ENCODE assay signal across 1 cellular context in the genomic region with DNA sequence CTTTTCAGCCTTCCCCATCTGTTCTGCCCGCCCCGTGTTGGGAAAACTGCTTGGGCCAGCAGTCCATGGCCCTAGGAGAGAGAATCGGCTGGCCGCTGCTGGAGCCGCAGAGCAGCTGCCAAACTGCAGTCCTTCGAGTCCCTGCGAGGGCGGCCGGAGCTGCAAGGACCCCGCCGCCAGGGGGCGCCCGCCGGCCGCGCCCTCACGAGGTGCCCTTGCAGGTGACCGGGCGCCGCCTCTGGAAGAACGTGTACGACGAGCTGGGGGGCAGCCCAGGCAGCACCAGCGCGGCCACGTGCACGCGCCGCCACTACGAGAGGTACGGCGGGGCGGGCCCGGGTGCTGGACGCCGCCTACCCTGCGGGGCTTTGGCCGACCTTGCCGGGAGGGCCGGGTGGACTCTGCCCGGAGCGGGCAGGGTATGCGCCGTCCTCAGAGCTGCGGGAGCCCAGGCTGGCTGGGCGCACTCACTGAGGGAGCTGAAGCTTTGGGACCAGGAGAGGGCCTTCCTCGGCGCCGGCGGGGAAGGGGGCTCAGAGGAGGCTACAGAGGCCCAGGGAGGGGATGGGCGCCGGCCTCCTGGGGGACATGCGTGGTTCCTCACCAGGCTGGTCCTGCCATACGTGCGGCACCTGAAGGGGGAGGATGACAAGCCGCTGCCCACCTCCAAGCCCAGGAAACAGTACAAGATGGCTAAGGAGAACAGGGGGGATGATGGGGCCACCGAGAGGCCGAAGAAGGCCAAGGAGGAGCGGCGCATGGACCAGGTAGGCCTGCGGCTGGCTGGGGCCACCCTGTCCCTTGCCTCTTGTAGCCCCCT.
TF ChIP-seq lines count a peak whose summit lies in the region.

No MANE protein-coding gene starts in this region.

TF ChIP-seq in HepG2, 621 proteins besides CTCF, POLR2A, EP300 and RAD21 (continued from another document and continues in another):
- TF ChIP-seq, protein P1, sequence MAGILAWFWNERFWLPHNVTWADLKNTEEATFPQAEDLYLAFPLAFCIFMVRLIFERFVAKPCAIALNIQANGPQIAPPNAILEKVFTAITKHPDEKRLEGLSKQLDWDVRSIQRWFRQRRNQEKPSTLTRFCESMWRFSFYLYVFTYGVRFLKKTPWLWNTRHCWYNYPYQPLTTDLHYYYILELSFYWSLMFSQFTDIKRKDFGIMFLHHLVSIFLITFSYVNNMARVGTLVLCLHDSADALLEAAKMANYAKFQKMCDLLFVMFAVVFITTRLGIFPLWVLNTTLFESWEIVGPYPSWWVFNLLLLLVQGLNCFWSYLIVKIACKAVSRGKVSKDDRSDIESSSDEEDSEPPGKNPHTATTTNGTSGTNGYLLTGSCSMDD (CRISPR knock-in tag; IDR thresholded peaks at IDR 0.05), result peak; percentile 90; the same call in 1 of the 2 replicates
- TF ChIP-seq KLF13 (CRISPR knock-in tag; IDR thresholded peaks at IDR 0.05), result no peak; the same call in 1 of the 2 replicates
- no peak for TF ChIP-seq RFX5 (IDR thresholded peaks at IDR 0.05; ENCODE audit: low read depth, low read length)
- peak; percentile 80 for TF ChIP-seq SKI (IDR thresholded peaks at IDR 0.05; ENCODE audit: partially characterized antibody)
- TF ChIP-seq ELF3 (CRISPR knock-in tag; IDR thresholded peaks at IDR 0.05), result peak; percentile 82
- TF ChIP-seq, protein P2, sequence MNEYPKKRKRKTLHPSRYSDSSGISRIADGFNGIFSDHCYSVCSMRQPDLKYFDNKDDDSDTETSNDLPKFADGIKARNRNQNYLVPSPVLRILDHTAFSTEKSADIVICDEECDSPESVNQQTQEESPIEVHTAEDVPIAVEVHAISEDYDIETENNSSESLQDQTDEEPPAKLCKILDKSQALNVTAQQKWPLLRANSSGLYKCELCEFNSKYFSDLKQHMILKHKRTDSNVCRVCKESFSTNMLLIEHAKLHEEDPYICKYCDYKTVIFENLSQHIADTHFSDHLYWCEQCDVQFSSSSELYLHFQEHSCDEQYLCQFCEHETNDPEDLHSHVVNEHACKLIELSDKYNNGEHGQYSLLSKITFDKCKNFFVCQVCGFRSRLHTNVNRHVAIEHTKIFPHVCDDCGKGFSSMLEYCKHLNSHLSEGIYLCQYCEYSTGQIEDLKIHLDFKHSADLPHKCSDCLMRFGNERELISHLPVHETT (CRISPR knock-in tag; conservative IDR thresholded peaks at IDR 0.05), result peak; percentile 86; the same call in 1 of the 2 replicates
- peak; percentile 90 for TF ChIP-seq ZFX (CRISPR knock-in tag; IDR thresholded peaks at IDR 0.05; ENCODE audit: low read depth)
- TF ChIP-seq, protein P3, sequence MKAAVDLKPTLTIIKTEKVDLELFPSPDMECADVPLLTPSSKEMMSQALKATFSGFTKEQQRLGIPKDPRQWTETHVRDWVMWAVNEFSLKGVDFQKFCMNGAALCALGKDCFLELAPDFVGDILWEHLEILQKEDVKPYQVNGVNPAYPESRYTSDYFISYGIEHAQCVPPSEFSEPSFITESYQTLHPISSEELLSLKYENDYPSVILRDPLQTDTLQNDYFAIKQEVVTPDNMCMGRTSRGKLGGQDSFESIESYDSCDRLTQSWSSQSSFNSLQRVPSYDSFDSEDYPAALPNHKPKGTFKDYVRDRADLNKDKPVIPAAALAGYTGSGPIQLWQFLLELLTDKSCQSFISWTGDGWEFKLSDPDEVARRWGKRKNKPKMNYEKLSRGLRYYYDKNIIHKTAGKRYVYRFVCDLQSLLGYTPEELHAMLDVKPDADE (CRISPR knock-in tag; IDR thresholded peaks at IDR 0.05), result no peak
- peak; percentile 70 for TF ChIP-seq ZSCAN9 (CRISPR knock-in tag; IDR thresholded peaks at IDR 0.05; ENCODE audit: borderline replicate concordance)
- peak; percentile 74; the same call in 1 of the 2 replicates for TF ChIP-seq HOXA9 (CRISPR knock-in tag; IDR thresholded peaks at IDR 0.05; ENCODE audit: borderline replicate concordance)
- TF ChIP-seq MYNN (CRISPR knock-in tag; IDR thresholded peaks at IDR 0.05; ENCODE audit: low read depth), result no peak
- TF ChIP-seq ZNF850 (CRISPR knock-in tag; conservative IDR thresholded peaks at IDR 0.05), result no peak
- peak; percentile 83 for TF ChIP-seq ZNF792 (CRISPR knock-in tag; IDR thresholded peaks at IDR 0.05)
- no peak for TF ChIP-seq ZNF720 (CRISPR knock-in tag; IDR thresholded peaks at IDR 0.05)
- TF ChIP-seq ZNF577 (CRISPR knock-in tag; IDR thresholded peaks at IDR 0.05; ENCODE audit: borderline replicate concordance, low read depth), result no peak
- TF ChIP-seq TEAD2 (CRISPR knock-in tag; IDR thresholded peaks at IDR 0.05), result no peak
- no peak for TF ChIP-seq PRPF4 (IDR thresholded peaks at IDR 0.05; ENCODE audit: low read depth, low read length, poor library complexity, severe bottlenecking)
- TF ChIP-seq ZMAT3 (CRISPR knock-in tag; conservative IDR thresholded peaks at IDR 0.05), result peak; percentile 96
- TF ChIP-seq MAFG (CRISPR knock-in tag; IDR thresholded peaks at IDR 0.05), result no peak
- no peak; the same call in 1 of the 2 replicates for TF ChIP-seq THYN1 (CRISPR knock-in tag; IDR thresholded peaks at IDR 0.05; ENCODE audit: borderline replicate concordance, low read depth)
- TF ChIP-seq ZZZ3 (CRISPR knock-in tag; IDR thresholded peaks at IDR 0.05; ENCODE audit: borderline replicate concordance), result no peak
- TF ChIP-seq, protein P4, sequence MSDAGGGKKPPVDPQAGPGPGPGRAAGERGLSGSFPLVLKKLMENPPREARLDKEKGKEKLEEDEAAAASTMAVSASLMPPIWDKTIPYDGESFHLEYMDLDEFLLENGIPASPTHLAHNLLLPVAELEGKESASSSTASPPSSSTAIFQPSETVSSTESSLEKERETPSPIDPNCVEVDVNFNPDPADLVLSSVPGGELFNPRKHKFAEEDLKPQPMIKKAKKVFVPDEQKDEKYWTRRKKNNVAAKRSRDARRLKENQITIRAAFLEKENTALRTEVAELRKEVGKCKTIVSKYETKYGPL (CRISPR knock-in tag; IDR thresholded peaks at IDR 0.05), result no peak; the same call in 1 of the 2 replicates
- peak; percentile 69 for TF ChIP-seq ZEB1 (IDR thresholded peaks at IDR 0.05; ENCODE audit: insufficient replicate concordance, low read depth)
- TF ChIP-seq, protein P5, sequence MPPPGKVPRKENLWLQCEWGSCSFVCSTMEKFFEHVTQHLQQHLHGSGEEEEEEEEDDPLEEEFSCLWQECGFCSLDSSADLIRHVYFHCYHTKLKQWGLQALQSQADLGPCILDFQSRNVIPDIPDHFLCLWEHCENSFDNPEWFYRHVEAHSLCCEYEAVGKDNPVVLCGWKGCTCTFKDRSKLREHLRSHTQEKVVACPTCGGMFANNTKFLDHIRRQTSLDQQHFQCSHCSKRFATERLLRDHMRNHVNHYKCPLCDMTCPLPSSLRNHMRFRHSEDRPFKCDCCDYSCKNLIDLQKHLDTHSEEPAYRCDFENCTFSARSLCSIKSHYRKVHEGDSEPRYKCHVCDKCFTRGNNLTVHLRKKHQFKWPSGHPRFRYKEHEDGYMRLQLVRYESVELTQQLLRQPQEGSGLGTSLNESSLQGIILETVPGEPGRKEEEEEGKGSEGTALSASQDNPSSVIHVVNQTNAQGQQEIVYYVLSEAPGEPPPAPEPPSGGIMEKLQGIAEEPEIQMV (CRISPR knock-in tag; IDR thresholded peaks at IDR 0.05; ENCODE audit: low read depth), result peak; percentile 72
- no peak for TF ChIP-seq HMGA1 (CRISPR knock-in tag; conservative IDR thresholded peaks at IDR 0.05)
- TF ChIP-seq NR2F2 (IDR thresholded peaks at IDR 0.05; ENCODE audit: borderline replicate concordance, low read depth), result no peak; the same call in 1 of the 2 replicates
- TF ChIP-seq ASH2L (IDR thresholded peaks at IDR 0.05; ENCODE audit: insufficient read length, low read depth, low read length), result peak; percentile 58
- TF ChIP-seq JARID2 (CRISPR knock-in tag; IDR thresholded peaks at IDR 0.05; ENCODE audit: insufficient replicate concordance), result no peak
- no peak for TF ChIP-seq KLF12 (CRISPR knock-in tag; IDR thresholded peaks at IDR 0.05; ENCODE audit: borderline replicate concordance)
- no peak for TF ChIP-seq PAF1 (CRISPR knock-in tag; IDR thresholded peaks at IDR 0.05)
- peak; percentile 76; the same call in 1 of the 2 replicates for TF ChIP-seq ZNF773 (CRISPR knock-in tag; IDR thresholded peaks at IDR 0.05; ENCODE audit: borderline replicate concordance)
- peak; percentile 87 for TF ChIP-seq KDM5B (CRISPR knock-in tag; IDR thresholded peaks at IDR 0.05; ENCODE audit: borderline replicate concordance)
- peak; percentile 98 for TF ChIP-seq ZNF33B (CRISPR knock-in tag; IDR thresholded peaks at IDR 0.05)
- peak; percentile 44; the same call in 1 of the 2 replicates for TF ChIP-seq JDP2 (CRISPR knock-in tag; IDR thresholded peaks at IDR 0.05; ENCODE audit: borderline replicate concordance)
- 0 out of 2 replicates have a peak, but pooled peaks have one; percentile 34 for TF ChIP-seq ZNF354B (CRISPR knock-in tag; IDR thresholded peaks at IDR 0.05)
- TF ChIP-seq, protein P6, sequence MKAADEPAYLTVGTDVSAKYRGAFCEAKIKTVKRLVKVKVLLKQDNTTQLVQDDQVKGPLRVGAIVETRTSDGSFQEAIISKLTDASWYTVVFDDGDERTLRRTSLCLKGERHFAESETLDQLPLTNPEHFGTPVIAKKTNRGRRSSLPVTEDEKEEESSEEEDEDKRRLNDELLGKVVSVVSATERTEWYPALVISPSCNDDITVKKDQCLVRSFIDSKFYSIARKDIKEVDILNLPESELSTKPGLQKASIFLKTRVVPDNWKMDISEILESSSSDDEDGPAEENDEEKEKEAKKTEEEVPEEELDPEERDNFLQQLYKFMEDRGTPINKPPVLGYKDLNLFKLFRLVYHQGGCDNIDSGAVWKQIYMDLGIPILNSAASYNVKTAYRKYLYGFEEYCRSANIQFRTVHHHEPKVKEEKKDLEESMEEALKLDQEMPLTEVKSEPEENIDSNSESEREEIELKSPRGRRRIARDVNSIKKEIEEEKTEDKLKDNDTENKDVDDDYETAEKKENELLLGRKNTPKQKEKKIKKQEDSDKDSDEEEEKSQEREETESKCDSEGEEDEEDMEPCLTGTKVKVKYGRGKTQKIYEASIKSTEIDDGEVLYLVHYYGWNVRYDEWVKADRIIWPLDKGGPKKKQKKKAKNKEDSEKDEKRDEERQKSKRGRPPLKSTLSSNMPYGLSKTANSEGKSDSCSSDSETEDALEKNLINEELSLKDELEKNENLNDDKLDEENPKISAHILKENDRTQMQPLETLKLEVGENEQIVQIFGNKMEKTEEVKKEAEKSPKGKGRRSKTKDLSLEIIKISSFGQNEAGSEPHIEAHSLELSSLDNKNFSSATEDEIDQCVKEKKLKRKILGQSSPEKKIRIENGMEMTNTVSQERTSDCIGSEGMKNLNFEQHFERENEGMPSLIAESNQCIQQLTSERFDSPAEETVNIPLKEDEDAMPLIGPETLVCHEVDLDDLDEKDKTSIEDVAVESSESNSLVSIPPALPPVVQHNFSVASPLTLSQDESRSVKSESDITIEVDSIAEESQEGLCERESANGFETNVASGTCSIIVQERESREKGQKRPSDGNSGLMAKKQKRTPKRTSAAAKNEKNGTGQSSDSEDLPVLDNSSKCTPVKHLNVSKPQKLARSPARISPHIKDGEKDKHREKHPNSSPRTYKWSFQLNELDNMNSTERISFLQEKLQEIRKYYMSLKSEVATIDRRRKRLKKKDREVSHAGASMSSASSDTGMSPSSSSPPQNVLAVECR (CRISPR knock-in tag; IDR thresholded peaks at IDR 0.05; ENCODE audit: borderline replicate concordance), result peak; percentile 95
- peak; percentile 81; the same call in 1 of the 2 replicates for TF ChIP-seq ZSCAN20 (CRISPR knock-in tag; IDR thresholded peaks at IDR 0.05; ENCODE audit: borderline replicate concordance)
- TF ChIP-seq, protein P7, sequence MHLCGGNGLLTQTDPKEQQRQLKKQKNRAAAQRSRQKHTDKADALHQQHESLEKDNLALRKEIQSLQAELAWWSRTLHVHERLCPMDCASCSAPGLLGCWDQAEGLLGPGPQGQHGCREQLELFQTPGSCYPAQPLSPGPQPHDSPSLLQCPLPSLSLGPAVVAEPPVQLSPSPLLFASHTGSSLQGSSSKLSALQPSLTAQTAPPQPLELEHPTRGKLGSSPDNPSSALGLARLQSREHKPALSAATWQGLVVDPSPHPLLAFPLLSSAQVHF (CRISPR knock-in tag; IDR thresholded peaks at IDR 0.05), result peak; percentile 94
- no peak for TF ChIP-seq NFIC (IDR thresholded peaks at IDR 0.05; ENCODE audit: low read length)
- no peak for TF ChIP-seq SUZ12 (IDR thresholded peaks at IDR 0.05; ENCODE audit: low read depth, low read length)
- TF ChIP-seq, protein P8, sequence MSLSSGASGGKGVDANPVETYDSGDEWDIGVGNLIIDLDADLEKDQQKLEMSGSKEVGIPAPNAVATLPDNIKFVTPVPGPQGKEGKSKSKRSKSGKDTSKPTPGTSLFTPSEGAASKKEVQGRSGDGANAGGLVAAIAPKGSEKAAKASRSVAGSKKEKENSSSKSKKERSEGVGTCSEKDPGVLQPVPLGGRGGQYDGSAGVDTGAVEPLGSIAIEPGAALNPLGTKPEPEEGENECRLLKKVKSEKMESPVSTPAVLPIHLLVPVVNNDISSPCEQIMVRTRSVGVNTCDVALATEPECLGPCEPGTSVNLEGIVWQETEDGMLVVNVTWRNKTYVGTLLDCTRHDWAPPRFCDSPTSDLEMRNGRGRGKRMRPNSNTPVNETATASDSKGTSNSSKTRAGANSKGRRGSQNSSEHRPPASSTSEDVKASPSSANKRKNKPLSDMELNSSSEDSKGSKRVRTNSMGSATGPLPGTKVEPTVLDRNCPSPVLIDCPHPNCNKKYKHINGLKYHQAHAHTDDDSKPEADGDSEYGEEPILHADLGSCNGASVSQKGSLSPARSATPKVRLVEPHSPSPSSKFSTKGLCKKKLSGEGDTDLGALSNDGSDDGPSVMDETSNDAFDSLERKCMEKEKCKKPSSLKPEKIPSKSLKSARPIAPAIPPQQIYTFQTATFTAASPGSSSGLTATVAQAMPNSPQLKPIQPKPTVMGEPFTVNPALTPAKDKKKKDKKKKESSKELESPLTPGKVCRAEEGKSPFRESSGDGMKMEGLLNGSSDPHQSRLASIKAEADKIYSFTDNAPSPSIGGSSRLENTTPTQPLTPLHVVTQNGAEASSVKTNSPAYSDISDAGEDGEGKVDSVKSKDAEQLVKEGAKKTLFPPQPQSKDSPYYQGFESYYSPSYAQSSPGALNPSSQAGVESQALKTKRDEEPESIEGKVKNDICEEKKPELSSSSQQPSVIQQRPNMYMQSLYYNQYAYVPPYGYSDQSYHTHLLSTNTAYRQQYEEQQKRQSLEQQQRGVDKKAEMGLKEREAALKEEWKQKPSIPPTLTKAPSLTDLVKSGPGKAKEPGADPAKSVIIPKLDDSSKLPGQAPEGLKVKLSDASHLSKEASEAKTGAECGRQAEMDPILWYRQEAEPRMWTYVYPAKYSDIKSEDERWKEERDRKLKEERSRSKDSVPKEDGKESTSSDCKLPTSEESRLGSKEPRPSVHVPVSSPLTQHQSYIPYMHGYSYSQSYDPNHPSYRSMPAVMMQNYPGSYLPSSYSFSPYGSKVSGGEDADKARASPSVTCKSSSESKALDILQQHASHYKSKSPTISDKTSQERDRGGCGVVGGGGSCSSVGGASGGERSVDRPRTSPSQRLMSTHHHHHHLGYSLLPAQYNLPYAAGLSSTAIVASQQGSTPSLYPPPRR (CRISPR knock-in tag; IDR thresholded peaks at IDR 0.05; ENCODE audit: borderline replicate concordance), result 0 out of 2 replicates have a peak, but pooled peaks have one; percentile 7
- no peak; the same call in 1 of the 2 replicates for TF ChIP-seq ZNF605 (CRISPR knock-in tag; IDR thresholded peaks at IDR 0.05)
- TF ChIP-seq ZNF75D (CRISPR knock-in tag; IDR thresholded peaks at IDR 0.05; ENCODE audit: borderline replicate concordance), result no peak
